9 cellular contexts compared by ENCODE assay signal in genomic region chr7:109073543-109073942, GRCh38.
"Had no signal": no experiment of that assay in that cellular context is flagged by ENCODE, and none has a peak within 500 bp of the region (broad histone marks: within the 10 kb centered on the region; RNA-seq: fewer than 3 reads in every experiment).

No MANE protein-coding gene starts in this region.

- H3K27ac Mint-ChIP-seq: GM23338, H9, HFFc6 had no signal

- H3K9me3 ChIP-seq: HAP-1 had no signal

- DNase-seq: GM23248, GOT3, H7, H9, HCEC 1CT, HFFc6 had no signal

- H3K9ac ChIP-seq: GM23248 had no signal

- H3K27ac ChIP-seq: GM23248 had no signal

- H3K4me3 ChIP-seq: GM23248, GM23338, HAP-1 had no signal

- H2AFZ ChIP-seq: GM23248, GM23338 had no signal

- H3K9me3 Mint-ChIP-seq: GM23338, H9 had no signal

- ATAC-seq: GM23338, HCT116 had no signal

- H3K36me3 ChIP-seq: HAP-1 had no signal

- H3K4me2 ChIP-seq: GM23338 had no signal

- H3K4me3 Mint-ChIP-seq: GM23338, H9, HFFc6 had no signal
